In genomic region chr10:85008493-85009181, GRCh38 we compare ENCODE assay signal across 25 cellular contexts.
DNase-seq lines count a peak whose midpoint lies in the region; ATAC-seq and TF ChIP-seq lines count a peak whose summit lies in the region.
"Had no signal": no experiment of that assay in that cellular context is flagged by ENCODE, and none has a peak within 500 bp of the region (broad histone marks: within the 10 kb centered on the region; RNA-seq: fewer than 3 reads in every experiment).

No MANE protein-coding gene starts in this region.

- intact Hi-C loops in tibial artery (cut with DNase I; ENCODE audit: low total_unique reads): no loop called here

- H3K36me3 ChIP-seq in HEK293 (ENCODE audit: control insufficient read depth in 2 of 2, insufficient read depth in 1 of 2, low read length in 2 of 2): no peaks in the 10 kb centered on the region
- no peaks in the 10 kb centered on the region for H3K36me3 ChIP-seq in lung (ENCODE audit: control insufficient read depth in 2 of 2, insufficient read depth in 2 of 2, low read length in 2 of 2)
- H3K36me3 ChIP-seq in tibial artery: no peaks in the 10 kb centered on the region
- H3K36me3 ChIP-seq: brain microvascular endothelial cell, HAP-1, heart right ventricle had no signal

- no peaks in the 10 kb centered on the region for H3K4me1 Mint-ChIP-seq in endothelial cell (ENCODE audit: unreplicated experiment)
- H3K4me1 Mint-ChIP-seq: IgD-negative memory B cell had no signal

- no peak for TF ChIP-seq CTCF in HEK293 (tag by site-specific recombination; IDR thresholded peaks at IDR 0.05)
- no peak for TF ChIP-seq CTCF in lung (IDR thresholded peaks at IDR 0.05; ENCODE audit: control extremely low read depth, extremely low read depth)
- TF ChIP-seq CTCF in endothelial cell (IDR thresholded peaks at IDR 0.05; ENCODE audit: unreplicated experiment): no peak
- TF ChIP-seq CTCF in tibial artery (IDR thresholded peaks at IDR 0.05): no peak

- POLR2A ChIA-PET in HEK293 (lab: Yijun Ruan, JAX): no interaction called here
- POLR2A ChIA-PET in HEK293T (lab: Yijun Ruan, JAX): no interaction called here

- H3K27me3 ChIP-seq in lung (ENCODE audit: control insufficient read depth, insufficient read depth) (no peaks in the 10 kb centered on the region), tibial artery (no peaks in the 10 kb centered on the region)
- H3K27me3 ChIP-seq: brain microvascular endothelial cell, heart right ventricle had no signal

- DNase-seq in COR-L47 (lab: John Stamatoyannopoulos, UW): peak; percentile 45
- DNase-seq in NCI-H748 treated with DMSO at 0.1 percent for 48 hours (lab: John Stamatoyannopoulos, UW): peak; percentile 36
- peak; percentile 36 for DNase-seq in lung (ENCODE audit: low spot score)
- no peak for DNase-seq in endothelial cell (ENCODE audit: low spot score)
- DNase-seq in tibial artery: no peak
- DNase-seq in HEK293T (ENCODE audit: extremely low spot score): no peak
- no peak for DNase-seq in AG08395 (ENCODE audit: low spot score)
- DNase-seq: activated CD4-positive, alpha-beta T cell treated with anti-CD3 and anti-CD28 coated beads for 4 hours; activated T-cell treated with anti-CD3 and anti-CD28 coated beads, Interleukin-2, amount 50 U/mL, for 24 hours; brain microvascular endothelial cell; effector CD4-positive, alpha-beta T cell; foreskin fibroblast; heart right ventricle; NCI-H187; NCI-H446 treated with DMSO at 0.1 percent for 48 hours; stimulated activated CD4-positive, alpha-beta T cell treated with anti-CD3 and anti-CD28 coated beads, Interleukin-15, amount 100 ng/mL, for 24 hours; T-helper 2 cell had no signal

- CTCF ChIA-PET in HEK293 (lab: Yijun Ruan, JAX): interaction anchor here (0.7 to 0.8 kb wide), 3 partner anchors 16 to 395 kb away, joined by 3 to 4 read pairs (median 3); no protein-coding TSS in a partner anchor
- CTCF ChIA-PET in HEK293T (lab: Yijun Ruan, JAX): no interaction called here

- H3K4me1 ChIP-seq in HEK293 (ENCODE audit: control insufficient read depth, insufficient read depth, low read length): peaks cover 6% of the 10 kb centered on the region
- no peaks in the 10 kb centered on the region for H3K4me1 ChIP-seq in lung (ENCODE audit: control insufficient read depth in 2 of 2, insufficient read depth in 2 of 2, low read length in 2 of 2)
- no peaks in the 10 kb centered on the region for H3K4me1 ChIP-seq in tibial artery
- H3K4me1 ChIP-seq: HAP-1, heart right ventricle had no signal

- ATAC-seq in lung (ENCODE audit: insufficient read depth, low FRiP score): peak; percentile 79
- ATAC-seq: heart right ventricle, left lobe of liver, SK-N-SH treated with all-trans-retinoic acid at 6 μM for 48 hours had no signal

- H3K36me3 Mint-ChIP-seq in endothelial cell (ENCODE audit: low read depth, unreplicated experiment): no peaks in the 10 kb centered on the region
- H3K36me3 Mint-ChIP-seq: IgD-negative memory B cell had no signal

- no peak overlapping the region for H3K27ac Mint-ChIP-seq in endothelial cell (ENCODE audit: unreplicated experiment)
- H3K27ac Mint-ChIP-seq: activated T-cell treated with anti-CD3 and anti-CD28 coated beads, Interleukin-2, amount 50 U/mL, for 24 hours; IgD-negative memory B cell; stimulated activated naive CD8-positive, alpha-beta T cell treated with anti-CD3 and anti-CD28 coated beads, Interleukin-15, Interleukin-2, amounts not matched to agents 100 ng/mL and 50 ng/mL, for 24 hours had no signal

- peaks cover 5% of the 10 kb centered on the region for H3K9me3 Mint-ChIP-seq in endothelial cell (ENCODE audit: unreplicated experiment)
- H3K9me3 Mint-ChIP-seq: activated T-cell treated with anti-CD3 and anti-CD28 coated beads, Interleukin-2, amount 50 U/mL, for 24 hours; nephron had no signal

- no peak overlapping the region for H3K4me3 ChIP-seq in HEK293 (ENCODE audit: low read depth, low read length)
- H3K4me3 ChIP-seq in lung: no peak overlapping the region
- H3K4me3 ChIP-seq in tibial artery: no peak overlapping the region
- H3K4me3 ChIP-seq: HAP-1, heart right ventricle had no signal

- 62 to 75% methylated on average over 6 of the region's 6 CpGs for WGBS in lung, 2 donors

- H3K4me3 Mint-ChIP-seq in endothelial cell (ENCODE audit: unreplicated experiment): no peak overlapping the region
- H3K4me3 Mint-ChIP-seq: activated T-cell treated with anti-CD3 and anti-CD28 coated beads, Interleukin-2, amount 50 U/mL, for 24 hours; IgD-negative memory B cell; nephron; stimulated activated naive CD8-positive, alpha-beta T cell treated with anti-CD3 and anti-CD28 coated beads, Interleukin-15, Interleukin-2, amounts not matched to agents 100 ng/mL and 50 ng/mL, for 24 hours had no signal

- no peaks in the 10 kb centered on the region for H3K9me3 ChIP-seq in HEK293 (ENCODE audit: control insufficient read depth, insufficient read depth, low read depth, low read length)
- no peaks in the 10 kb centered on the region for H3K9me3 ChIP-seq in lung (ENCODE audit: control insufficient read depth in 2 of 2, insufficient read depth in 1 of 2, low read length in 1 of 2)
- no peaks in the 10 kb centered on the region for H3K9me3 ChIP-seq in tibial artery
- H3K9me3 ChIP-seq: HAP-1, heart right ventricle had no signal

- H3K27ac ChIP-seq in HEK293 (ENCODE audit: extremely low read depth, low read depth, low read length) (no peak overlapping the region), lung (ENCODE audit: low read depth in 1 of 2, low read length in 1 of 2) (no peak overlapping the region), tibial artery (no peak overlapping the region)
- H3K27ac ChIP-seq: brain microvascular endothelial cell, C4-2B, heart right ventricle had no signal

- H3K27me3 Mint-ChIP-seq in endothelial cell (ENCODE audit: unreplicated experiment): peaks cover 2% of the 10 kb centered on the region
- H3K27me3 Mint-ChIP-seq: activated T-cell treated with anti-CD3 and anti-CD28 coated beads, Interleukin-2, amount 50 U/mL, for 24 hours; IgD-negative memory B cell; stimulated activated naive CD8-positive, alpha-beta T cell treated with anti-CD3 and anti-CD28 coated beads, Interleukin-15, Interleukin-2, amounts not matched to agents 100 ng/mL and 50 ng/mL, for 24 hours had no signal

TF ChIP-seq in HEK293, 187 proteins besides CTCF, POLR2A, EP300 and RAD21:
- TF ChIP-seq GLIS1 (tag by site-specific recombination; IDR thresholded peaks at IDR 0.05): peak; percentile 16; the same call in 1 of the 2 replicates
- TF ChIP-seq ZIC2 (tag by site-specific recombination; IDR thresholded peaks at IDR 0.05): 0 out of 2 replicates have a peak, but pooled peaks have one; percentile 9
- no peak for TF ChIP-seq MYNN (tag by site-specific recombination; IDR thresholded peaks at IDR 0.05; ENCODE audit: borderline replicate concordance)

TF ChIP-seq in HEK293T, 16 proteins besides CTCF, POLR2A, EP300 and RAD21:
- TF ChIP-seq ARNT (IDR thresholded peaks at IDR 0.05) (no peak), CTBP1 (IDR thresholded peaks at IDR 0.05; ENCODE audit: borderline replicate concordance) (no peak), L3MBTL2 (conservative IDR thresholded peaks at IDR 0.05) (no peak), BHLHE40 (IDR thresholded peaks at IDR 0.05; ENCODE audit: borderline replicate concordance) (no peak), FOXA1 (IDR thresholded peaks at IDR 0.05) (no peak), HDGF (IDR thresholded peaks at IDR 0.05; ENCODE audit: borderline replicate concordance) (no peak), FOXM1 (IDR thresholded peaks at IDR 0.05; ENCODE audit: borderline replicate concordance) (no peak), TARDBP (IDR thresholded peaks at IDR 0.05) (no peak), NFRKB (IDR thresholded peaks at IDR 0.05) (no peak), LEF1 (IDR thresholded peaks at IDR 0.05; ENCODE audit: borderline replicate concordance) (no peak), FOXK2 (IDR thresholded peaks at IDR 0.05) (no peak), SP1 (IDR thresholded peaks at IDR 0.05) (no peak), SUZ12 (IDR thresholded peaks at IDR 0.05) (no peak), ZNF384 (IDR thresholded peaks at IDR 0.05) (no peak), ELF4 (IDR thresholded peaks at IDR 0.05) (no peak)
- TF ChIP-seq, protein P1, sequence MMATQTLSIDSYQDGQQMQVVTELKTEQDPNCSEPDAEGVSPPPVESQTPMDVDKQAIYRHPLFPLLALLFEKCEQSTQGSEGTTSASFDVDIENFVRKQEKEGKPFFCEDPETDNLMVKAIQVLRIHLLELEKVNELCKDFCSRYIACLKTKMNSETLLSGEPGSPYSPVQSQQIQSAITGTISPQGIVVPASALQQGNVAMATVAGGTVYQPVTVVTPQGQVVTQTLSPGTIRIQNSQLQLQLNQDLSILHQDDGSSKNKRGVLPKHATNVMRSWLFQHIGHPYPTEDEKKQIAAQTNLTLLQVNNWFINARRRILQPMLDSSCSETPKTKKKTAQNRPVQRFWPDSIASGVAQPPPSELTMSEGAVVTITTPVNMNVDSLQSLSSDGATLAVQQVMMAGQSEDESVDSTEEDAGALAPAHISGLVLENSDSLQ (IDR thresholded peaks at IDR 0.05): no peak

Comparison
In these comparisons a context has a peak if more than half of its experiments do, and no peak if none do; other contexts are left out.
1. DNase-seq: peak in COR-L47 (single experiment), NCI-H748 treated with DMSO at 0.1 percent for 48 hours (single experiment) and lung (single experiment); none in endothelial cell (single experiment), tibial artery (0 of 2), HEK293T (single experiment) and AG08395 (single experiment).